In the genomic region with DNA sequence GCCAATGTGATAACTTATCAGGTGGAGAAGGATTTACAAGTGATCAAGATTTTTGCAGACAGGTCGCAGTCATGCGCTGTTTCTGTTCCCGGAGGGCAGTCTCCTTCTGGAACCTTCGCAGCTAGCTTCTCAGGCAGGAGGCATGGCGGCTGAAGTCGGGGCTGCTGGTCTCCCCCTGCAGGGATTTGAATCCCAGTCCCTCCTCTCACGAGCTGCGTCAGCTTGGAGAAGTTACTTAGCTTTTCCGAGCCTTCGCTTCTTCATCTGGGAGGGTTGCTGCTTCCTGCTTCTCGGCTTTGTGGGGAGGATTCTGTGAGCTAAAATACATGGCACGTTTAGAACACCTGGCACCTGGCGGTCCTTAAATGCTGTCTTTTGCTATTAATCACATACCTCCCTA, we compare ENCODE assay signal across 12 cellular contexts.
DNase-seq lines count a peak whose midpoint lies in the region; ATAC-seq and TF ChIP-seq lines count a peak whose summit lies in the region.
"Had no signal": no experiment of that assay in that cellular context is flagged by ENCODE, and none has a peak within 500 bp of the region (broad histone marks: within the 10 kb centered on the region; RNA-seq: fewer than 3 reads in every experiment).

No MANE protein-coding gene starts in this region.

- TF ChIP-seq CTCF in fibroblast of pulmonary artery (IDR thresholded peaks at IDR 0.05; ENCODE audit: low read length, missing control alignments), result no peak
- no peak for TF ChIP-seq CTCF in omental fat pad (IDR thresholded peaks at IDR 0.05)

- peak overlapping the region; percentile 75 for H3K9ac ChIP-seq in adipocyte (ENCODE audit: low read length)

- H3K27me3 ChIP-seq in adipocyte (replicated peaks; ENCODE audit: control insufficient read depth, insufficient read depth, low read length), result peaks cover 5% of the 10 kb centered on the region

- peaks cover 44% of the 10 kb centered on the region for H3K4me1 ChIP-seq in adipocyte (ENCODE audit: control insufficient read depth, insufficient read depth, low read length)

- H3K36me3 ChIP-seq in adipocyte (ENCODE audit: control insufficient read depth, insufficient read depth, low read length, severe bottlenecking), result no peaks in the 10 kb centered on the region

- peak; percentile 48 for DNase-seq in GM03348 (ENCODE audit: low spot score)
- DNase-seq in adipocyte (ENCODE audit: low read depth), result peak; percentile 73
- DNase-seq in fibroblast of pulmonary artery (ENCODE audit: low read depth), result peak; percentile 28
- no peak for DNase-seq in skeletal muscle cell (ENCODE audit: low read depth)
- no peak for DNase-seq in omental fat pad (ENCODE audit: low spot score)
- DNase-seq in NCI-H2171 (lab: John Stamatoyannopoulos, UW), result no peak
- DNase-seq: activated naive CD4-positive, alpha-beta T cell treated with anti-CD3 and anti-CD28 coated beads for 36 hours; glutamatergic neuron; NCI-H1436; NCI-H510A treated with DMSO at 0.1 percent for 48 hours had no signal

- H3K9me3 ChIP-seq in adipocyte (ENCODE audit: control insufficient read depth, low read length), result no peaks in the 10 kb centered on the region

- ATAC-seq in HG03521 (IDR thresholded peaks at IDR 0.05; ENCODE audit: unreplicated experiment), result no peak
- no peak for ATAC-seq in omental fat pad (ENCODE audit: low FRiP score)
- ATAC-seq: left colon had no signal

- peak overlapping the region; percentile 76 for H3K4me3 ChIP-seq in adipocyte (ENCODE audit: low read length)
- H3K4me3 ChIP-seq in fibroblast of pulmonary artery (replicated peaks; ENCODE audit: low read depth, low read length), result peak overlapping the region; percentile 2
- H3K4me3 ChIP-seq in skeletal muscle cell (ENCODE audit: low read depth, low read length), result peak overlapping the region; percentile 26

Comparison
In these comparisons a context has a peak if more than half of its experiments do, and no peak if none do; other contexts are left out.
1. DNase-seq: peak in GM03348 (single experiment), adipocyte (single experiment) and fibroblast of pulmonary artery (single experiment); none in skeletal muscle cell (single experiment), omental fat pad (single experiment) and NCI-H2171 (single experiment).
2. H3K4me3 ChIP-seq: peak in every context shown above with its lines; median percentile 76 in adipocyte; 26 in skeletal muscle cell; 2 in fibroblast of pulmonary artery.